ENCODE assay signal across 15 cellular contexts in genomic region chr5:56917534-56917933, GRCh38.
"Had no signal": no experiment of that assay in that cellular context is flagged by ENCODE, and none has a peak within 500 bp of the region (broad histone marks: within the 10 kb centered on the region; RNA-seq: fewer than 3 reads in every experiment).

No MANE protein-coding gene starts in this region.

- H3K27me3 Mint-ChIP-seq: activated CD4-positive, alpha-beta T cell treated with anti-CD3 and anti-CD28 coated beads, Interleukin-2, amount 10 ng/mL, durations not matched to agents 24 days and 14 days; activated naive CD4-positive, alpha-beta T cell treated with anti-CD3 and anti-CD28 coated beads, Interleukin-2, amount 10 ng/mL, durations not matched to agents 7 days and 5 days; activated T-helper 17 cell treated with anti-CD3 and anti-CD28 coated beads, Interleukin-2, amount 50 U/mL, for 72 hours had no signal

- H3K4me3 Mint-ChIP-seq: activated CD4-positive, alpha-beta T cell treated with anti-CD3 and anti-CD28 coated beads, Interleukin-2, amount 10 ng/mL, durations not matched to agents 24 days and 14 days; activated naive CD4-positive, alpha-beta T cell treated with anti-CD3 and anti-CD28 coated beads, Interleukin-2, amount 10 ng/mL, durations not matched to agents 7 days and 5 days; activated T-helper 17 cell treated with anti-CD3 and anti-CD28 coated beads, Interleukin-2, amount 50 U/mL, for 72 hours; natural killer cell; T-helper 1 cell treated with Interleukin-12 subunit alpha and Interleukin-12 subunit beta and Interleukin-4 antibody, amounts not matched to agents 30 μg/mL and 1 μg/mL, for 36 hours had no signal

- H3K4me3 ChIP-seq: stomach, thoracic aorta had no signal

- ATAC-seq: activated T-helper 17 cell treated with anti-CD3 and anti-CD28 coated beads, Interleukin-2, amount 50 U/mL, for 72 hours; natural killer cell had no signal

- H3K9me3 ChIP-seq: stomach, thoracic aorta had no signal

- FAIRE-seq: urothelium cell line had no signal

- H3K27me3 ChIP-seq: stomach had no signal

- H3K27ac ChIP-seq: stomach, thoracic aorta had no signal

- H3K9me3 Mint-ChIP-seq: activated CD4-positive, alpha-beta T cell treated with anti-CD3 and anti-CD28 coated beads, Interleukin-2, amount 10 ng/mL, durations not matched to agents 24 days and 14 days; activated naive CD4-positive, alpha-beta T cell treated with anti-CD3 and anti-CD28 coated beads, Interleukin-2, amount 10 ng/mL, durations not matched to agents 7 days and 5 days; activated T-helper 17 cell treated with anti-CD3 and anti-CD28 coated beads, Interleukin-2, amount 50 U/mL, for 72 hours; natural killer cell; T-helper 1 cell treated with Interleukin-12 subunit alpha and Interleukin-12 subunit beta and Interleukin-4 antibody, amounts not matched to agents 30 μg/mL and 1 μg/mL, for 36 hours had no signal

- DNase-seq: activated CD4-positive, alpha-beta T cell treated with anti-CD3 and anti-CD28 coated beads, Interleukin-2, amount 10 ng/mL, durations not matched to agents 24 days and 14 days; activated CD8-positive, alpha-beta memory T cell treated with anti-CD3 and anti-CD28 coated beads for 24 hours; activated naive CD4-positive, alpha-beta T cell treated with anti-CD3 and anti-CD28 coated beads, Interleukin-2, amount 10 ng/mL, durations not matched to agents 7 days and 5 days; activated T-cell treated with anti-CD3 and anti-CD28 coated beads for 4 hours; central memory CD4-positive, alpha-beta T cell; cortex of kidney; effector memory CD4-positive, alpha-beta T cell; hypothalamus; natural killer cell; stimulated activated CD4-positive, alpha-beta T cell treated with anti-CD3 and anti-CD28 coated beads, Interleukin-4, amount 100 ng/mL, for 4 hours; stomach had no signal

- H3K27ac Mint-ChIP-seq: activated CD4-positive, alpha-beta T cell treated with anti-CD3 and anti-CD28 coated beads, Interleukin-2, amount 10 ng/mL, durations not matched to agents 24 days and 14 days; activated naive CD4-positive, alpha-beta T cell treated with anti-CD3 and anti-CD28 coated beads, Interleukin-2, amount 10 ng/mL, durations not matched to agents 7 days and 5 days; activated T-helper 17 cell treated with anti-CD3 and anti-CD28 coated beads, Interleukin-2, amount 50 U/mL, for 72 hours; natural killer cell; T-helper 1 cell treated with Interleukin-12 subunit alpha and Interleukin-12 subunit beta and Interleukin-4 antibody, amounts not matched to agents 30 μg/mL and 1 μg/mL, for 36 hours had no signal
